15 cellular contexts compared by ENCODE assay signal in the genomic region with DNA sequence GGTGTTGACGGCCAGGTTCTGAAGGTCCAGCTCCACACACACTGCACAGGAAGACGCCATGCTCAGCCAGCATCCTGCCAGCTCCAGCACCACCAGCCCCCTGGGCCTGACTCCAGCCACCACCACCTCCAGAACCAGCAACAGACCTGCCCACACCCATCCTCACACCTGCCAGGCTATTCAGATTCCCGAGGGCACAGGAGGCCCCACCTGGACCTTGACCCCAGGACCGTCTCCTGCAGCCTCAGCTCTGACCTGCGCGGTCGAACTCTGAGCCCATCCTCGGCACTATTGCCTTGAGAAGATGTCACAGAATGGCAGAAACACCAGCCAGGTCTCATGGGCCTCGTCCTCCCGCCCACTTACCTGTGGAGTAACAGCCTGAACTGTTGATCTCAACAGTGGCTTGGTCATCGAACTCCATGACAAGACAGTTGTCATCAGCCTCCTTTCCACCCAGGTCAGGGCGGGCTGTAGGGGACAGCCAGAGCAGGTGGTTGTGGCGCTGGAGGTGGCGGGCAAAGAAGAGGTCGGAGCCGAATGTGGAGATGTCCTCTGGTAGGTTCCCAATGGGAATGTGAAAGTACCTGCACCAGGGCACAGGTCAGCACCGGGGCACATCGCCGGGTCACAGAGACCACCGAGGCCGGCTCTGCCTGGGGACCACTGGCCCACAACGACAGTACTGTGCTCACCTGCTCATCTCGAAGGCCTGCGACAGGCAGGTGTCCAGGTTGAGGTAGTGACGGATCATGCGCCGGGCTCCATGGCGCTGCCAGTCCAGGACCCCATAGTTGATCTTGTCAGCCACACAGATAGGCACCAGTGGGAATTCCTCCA. TPM values are rescaled to one million over a fixed set of nuclear protein-coding genes. Genes with fewer than 3 reads are reported as not detected.
A peak's percentile ranks its signal among the peaks of the same experiment; 100 is the strongest.
DNase-seq lines count a peak whose midpoint lies in the region; ATAC-seq and TF ChIP-seq lines count a peak whose summit lies in the region.
"Had no signal": no experiment of that assay in that cellular context is flagged by ENCODE, and none has a peak within 500 bp of the region (broad histone marks: within the 10 kb centered on the region; RNA-seq: fewer than 3 reads in every experiment).

No MANE protein-coding gene starts in this region.

- no peak overlapping the region for H3K4me3 Mint-ChIP-seq in CD14-positive monocyte

- TSS peak; percentile 32 for BruUV-seq in HCT116 (replicated peaks; lab: Mats Ljungman, UMichigan)
- TSS peak; percentile 63 for BruUV-seq in mammary epithelial cell (replicated peaks; lab: Mats Ljungman, UMichigan)

- no peaks in the 10 kb centered on the region for H3K9me3 Mint-ChIP-seq in CD14-positive monocyte

- no peak overlapping the region for H2AFZ ChIP-seq in HCT116 (ENCODE audit: low read depth, low read length, poor library complexity, severe bottlenecking)
- no peak overlapping the region for H2AFZ ChIP-seq in mammary epithelial cell (ENCODE audit: low read depth, low read length)

- no peaks in the 10 kb centered on the region for H4K20me1 ChIP-seq in HCT116 (ENCODE audit: insufficient read depth)
- H4K20me1 ChIP-seq in mammary epithelial cell (ENCODE audit: insufficient read depth, low read length) = no peaks in the 10 kb centered on the region

- H3K9me3 ChIP-seq in HCT116 (ENCODE audit: control insufficient read depth in 1 of 2, insufficient read depth in 1 of 2, low read depth in 1 of 2, low read length in 2 of 2) (no peaks in the 10 kb centered on the region), mammary epithelial cell (replicated peaks; ENCODE audit: insufficient read depth, low read length) (no peaks in the 10 kb centered on the region), spleen (no peaks in the 10 kb centered on the region)
- H3K9me3 ChIP-seq: BE2C, MG63 had no signal

- H3K27me3 ChIP-seq in HCT116 (ENCODE audit: insufficient read depth, low read length) = no peaks in the 10 kb centered on the region
- no peaks in the 10 kb centered on the region for H3K27me3 ChIP-seq in mammary epithelial cell (ENCODE audit: insufficient read depth, low read length)
- no peaks in the 10 kb centered on the region for H3K27me3 ChIP-seq in spleen (replicated peaks in 1 of 7)
- H3K27me3 ChIP-seq: BE2C, MG63 had no signal

- H3K4me3 ChIP-seq in HCT116 (replicated peaks in 1 of 2; ENCODE audit: low read depth in 1 of 2, low read length in 2 of 2) (no peak overlapping the region), mammary epithelial cell (replicated peaks in 1 of 3; ENCODE audit: insufficient read depth in 1 of 3, low read depth in 2 of 3, low read length in 3 of 3) (no peak overlapping the region), spleen (no peak overlapping the region), foreskin fibroblast (ENCODE audit: low read depth in 1 of 2, low read length in 2 of 2) (no peak overlapping the region)
- H3K4me3 ChIP-seq: MG63 had no signal

- H3K27me3 Mint-ChIP-seq in CD14-positive monocyte (ENCODE audit: low read depth in 3 of 3) = peaks cover 0 to 1% (median 0%) of the 10 kb centered on the region in 3 donors

- TF ChIP-seq POLR2A in HCT116 (IDR thresholded peaks at IDR 0.05; ENCODE audit: borderline replicate concordance, extremely low read depth, insufficient read depth, insufficient read length) = no peak
- TF ChIP-seq POLR2A in spleen (IDR thresholded peaks at IDR 0.05) = no peak

- WGBS in mammary epithelial cell (ENCODE audit: low coverage, missing lambda C conversion rate) = 97% methylated on average over 27 of the region's 28 CpGs
- 94 to 97% (median 95%) methylated on average over 24 to 28 of the region's 28 CpGs for WGBS in spleen, 5 donors

- intact Hi-C loops in HCT116 (cut with micrococcal nuclease) = no loop called here
- intact Hi-C loops in mammary epithelial cell (cut with micrococcal nuclease) = no loop called here
- intact Hi-C loops in spleen (cut with DNase I; ENCODE audit: low total_unique reads) = no loop called here
- intact Hi-C loops in CD14-positive monocyte (cut with micrococcal nuclease) = no loop called here

- H3K9me2 ChIP-seq in HCT116 (ENCODE audit: insufficient read depth) = no peaks in the 10 kb centered on the region

- H3K27ac ChIP-seq in HCT116 (ENCODE audit: low read depth, low read length) (no peak overlapping the region), mammary epithelial cell (ENCODE audit: insufficient read depth, low read depth, low read length) (no peak overlapping the region), spleen (no peak overlapping the region)

- H3K36me3 ChIP-seq in HCT116 (ENCODE audit: control insufficient read depth in 1 of 2, insufficient read depth in 2 of 2, low read length in 2 of 2) (peaks cover 32 to 49% of the 10 kb centered on the region in 2 experiments; a peak in 3 of 4 replicates), mammary epithelial cell (ENCODE audit: insufficient read depth, low read length) (peaks cover 6% of the 10 kb centered on the region), spleen (peaks cover 0 to 96% (median 59%) of the 10 kb centered on the region in 6 donors)

- H3K4me1 ChIP-seq in HCT116 (ENCODE audit: control insufficient read depth in 1 of 2, insufficient read depth in 2 of 2, low read length in 2 of 2) (no peaks in the 10 kb centered on the region), mammary epithelial cell (ENCODE audit: insufficient read depth, low read length) (no peaks in the 10 kb centered on the region), spleen (peaks cover 0 to 5% (median 0%) of the 10 kb centered on the region in 6 donors)
- H3K4me1 ChIP-seq: BE2C had no signal

- no peak for ATAC-seq in HCT116

- in situ Hi-C loops in mammary epithelial cell (cut with MboI; ENCODE audit: low sequenced_read_pairs in 2 of 2) = no loop called here

- POLR2A ChIA-PET in HCT116 (lab: Charles Lee) = no interaction called here

- peaks cover 73 to 85% of the 10 kb centered on the region in 2 donors for H3K36me3 Mint-ChIP-seq in CD14-positive monocyte

- TF ChIP-seq CTCF in HCT116 (IDR thresholded peaks at IDR 0.05 in 2 of 3, conservative IDR thresholded peaks at IDR 0.05 in 1 of 3; ENCODE audit: borderline replicate concordance in 1 of 3, insufficient read depth in 1 of 3, low read depth in 2 of 3, low read length in 2 of 3) (no peak), mammary epithelial cell (conservative IDR thresholded peaks at IDR 0.05 in 1 of 2, IDR thresholded peaks at IDR 0.05 in 1 of 2; ENCODE audit: extremely low read depth in 1 of 2, insufficient read depth in 1 of 2, low read depth in 1 of 2, low read length in 2 of 2) (no peak), spleen (IDR thresholded peaks at IDR 0.05 in 8 of 11, conservative IDR thresholded peaks at IDR 0.05 in 3 of 11) (no peak), CD14-positive monocyte (IDR thresholded peaks at IDR 0.05) (no peak), foreskin fibroblast (IDR thresholded peaks at IDR 0.05; ENCODE audit: low read depth, low read length) (no peak)

- DNase-seq in HCT116 (ENCODE audit: low read depth, low spot score) = no peak
- no peak for DNase-seq in mammary epithelial cell
- DNase-seq in spleen = peak; percentile 41
- no peak for DNase-seq in CD14-positive monocyte (ENCODE audit: low spot score)
- DNase-seq in foreskin fibroblast = no peak
- DNase-seq: BE2C, DMS153, KG1, MG63, NCI-H1092 treated with DMSO at 0.1 percent for 48 hours, NCI-H187 treated with DMSO at 0.1 percent for 48 hours, NCI-H510A, SHP77 treated with DMSO at 0.1 percent for 48 hours had no signal

- peak overlapping the region in 1 of 7 donors; percentile 66 for H3K27ac Mint-ChIP-seq in CD14-positive monocyte

- H3K4me1 Mint-ChIP-seq in CD14-positive monocyte = no peaks in the 10 kb centered on the region

- no peak for TF ChIP-seq RAD21 in HCT116 (IDR thresholded peaks at IDR 0.05; ENCODE audit: low read depth)

- RAD21 ChIA-PET in HCT116 (lab: Charles Lee; ENCODE audit: low non-redundant PET in 1 of 2, low total read pairs in 2 of 2, uncharacterized antibody in 2 of 2, unreplicated experiment in 2 of 2) = no interaction called here

- H3K79me2 ChIP-seq in HCT116 (ENCODE audit: insufficient read depth, low read length) (no peaks in the 10 kb centered on the region), mammary epithelial cell (ENCODE audit: insufficient read depth, low read length) (no peaks in the 10 kb centered on the region)

- H3K4me2 ChIP-seq in HCT116 (ENCODE audit: low read length) (no peak overlapping the region), mammary epithelial cell (ENCODE audit: insufficient read depth, low read depth, low read length) (no peak overlapping the region)

- H3K9ac ChIP-seq in HCT116 (ENCODE audit: low read length) (no peak overlapping the region), mammary epithelial cell (ENCODE audit: insufficient read depth, low read length) (no peak overlapping the region)

- CTCF ChIA-PET in HCT116 (lab: Charles Lee) = no interaction called here
- CTCF ChIA-PET in mammary epithelial cell (lab: Charles Lee; ENCODE audit: low non-redundant PET) = no interaction called here

- dilution Hi-C loops in mammary epithelial cell (cut with HindIII; ENCODE audit: low sequenced_read_pairs) = no loop called here

TF ChIP-seq in HCT116, 20 proteins besides CTCF, POLR2A, EP300 and RAD21 (continues in another document):
- no peak for TF ChIP-seq FOSL1 (IDR thresholded peaks at IDR 0.05; ENCODE audit: low read depth)

RNA-seq across cellular contexts. Expression of gene P2RX2, which starts 23.5 kb away (rescaled TPM):
- total RNA-seq in HCT116 (2021; ENCODE audit: unreplicated experiment) (not detected), mammary epithelial cell (not detected), spleen (1 to 10 TPM in 5 of 7 donors, under 1 TPM in 2; 0.77 to 3.0 (median 1.7) TPM)
- 0.10 TPM in 1 of 2 replicates, not detected in the other for polyA plus RNA-seq in HCT116 (2012)
- polyA plus RNA-seq in mammary epithelial cell (not detected), spleen (1 to 10 TPM; 2.8 to 4.5 (median 2.9) TPM), CD14-positive monocyte (not detected)
- polyA minus RNA-seq in mammary epithelial cell = not detected
- polyA plus RNA-seq: AG04450 had no signal

RNA-seq across cellular contexts. Expression of gene LRCOL1, which starts 31.6 kb away (rescaled TPM):
- not detected for total RNA-seq in HCT116 (2021; ENCODE audit: unreplicated experiment)
- polyA plus RNA-seq in HCT116 (2012) = not detected in 2 replicates
- not detected for total RNA-seq in mammary epithelial cell
- polyA plus RNA-seq in mammary epithelial cell = not detected
- not detected for polyA minus RNA-seq in mammary epithelial cell
- 1 to 10 TPM in 1 of 7 donors, under 1 TPM in 4, not detected in 2; 0.54 to 4.1 (median 0.83) TPM for total RNA-seq in spleen
- polyA plus RNA-seq in spleen = 1 to 10 TPM; 2.0 to 4.0 (median 3.8) TPM
- not detected for polyA plus RNA-seq in CD14-positive monocyte
- total RNA-seq: H1 had no signal
- polyA plus RNA-seq: H1 had no signal

RNA-seq across cellular contexts. Expression of gene POLE, which starts 45.1 kb away (rescaled TPM):
- 128 TPM for total RNA-seq in HCT116 (2021; ENCODE audit: unreplicated experiment)
- 58.0 and 71.0 TPM in 2 replicates for polyA plus RNA-seq in HCT116 (2012)
- 10 to 100 TPM; 13.7 to 67.7 TPM for total RNA-seq in mammary epithelial cell
- polyA plus RNA-seq in mammary epithelial cell = 26.8 TPM
- polyA minus RNA-seq in mammary epithelial cell = 114 TPM
- 100 to 1,000 TPM in 3 of 7 donors, 10 to 100 TPM in 4; 70.1 to 122 (median 99.6) TPM for total RNA-seq in spleen
- 10 to 100 TPM; 18.1 to 37.6 (median 30.4) TPM for polyA plus RNA-seq in spleen
- polyA plus RNA-seq in CD14-positive monocyte = 1 to 10 TPM in 1 of 2 donors, under 1 TPM in 1; 1.00 to 2.2 TPM

RNA-seq across cellular contexts. Expression of gene PXMP2, which starts 45.4 kb away (rescaled TPM):
- total RNA-seq in HCT116 (2021; ENCODE audit: unreplicated experiment) = 30.9 TPM
- polyA plus RNA-seq in HCT116 (2012) = 24.5 and 33.0 TPM in 2 replicates
- total RNA-seq in mammary epithelial cell = 10 to 100 TPM; 11.3 to 27.2 TPM
- polyA plus RNA-seq in mammary epithelial cell = 22.1 TPM
- polyA minus RNA-seq in mammary epithelial cell = 34.6 TPM
- total RNA-seq in spleen = 10 to 100 TPM in 4 of 7 donors, 1 to 10 TPM in 3; 8.4 to 19.6 (median 10.0) TPM
- polyA plus RNA-seq in spleen = 10 to 100 TPM in 1 of 3 donors, 1 to 10 TPM in 2; 3.3 to 11.3 (median 7.7) TPM
- polyA plus RNA-seq in CD14-positive monocyte = 1 to 10 TPM; 8.7 to 9.2 TPM
